Comparison of ENCODE assay signal across 28 cellular contexts in the genomic region with DNA sequence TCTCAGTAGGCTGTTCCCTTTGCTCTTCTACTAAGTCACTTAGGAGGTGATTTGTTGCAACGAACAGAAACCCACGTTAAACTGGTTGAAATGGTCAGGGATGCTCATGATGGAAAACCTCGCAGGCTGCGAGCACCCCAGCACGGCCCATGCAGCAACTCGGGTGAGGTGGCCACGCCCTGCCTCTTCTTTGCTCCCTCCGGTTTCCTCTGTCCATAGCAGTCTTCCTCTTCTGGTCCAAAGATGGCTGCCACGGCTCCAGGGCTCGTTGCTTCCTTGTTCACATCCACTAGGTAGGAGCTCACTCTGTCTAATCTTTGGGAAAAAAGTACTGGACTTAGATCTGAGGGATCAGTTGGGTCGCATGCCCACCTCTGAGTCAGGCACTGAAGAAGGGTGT.
"Had no signal": no experiment of that assay in that cellular context is flagged by ENCODE, and none has a peak within 500 bp of the region (broad histone marks: within the 10 kb centered on the region; RNA-seq: fewer than 3 reads in every experiment).

No MANE protein-coding gene starts in this region.

- ATAC-seq: naive thymus-derived CD4-positive, alpha-beta T cell; natural killer cell; pancreas; psoas muscle; right cardiac atrium; right lobe of liver; stimulated activated effector memory CD8-positive, alpha-beta T cell treated with anti-CD3 and anti-CD28 coated beads, Interleukin-12 subunit alpha, Interleukin-12 subunit beta, amount 100 ng/mL, for 72 hours; stimulated activated naive B cell treated with anti-CD40 and anti-IgM and Interleukin-4, amounts not matched to agents 10 μg/mL and 1 μg/mL and 100 μg/mL, for 72 hours; upper lobe of right lung had no signal

- H3K27me3 ChIP-seq: neutrophil, right lobe of liver, stomach, thyroid gland, tibial nerve, upper lobe of right lung, uterus had no signal

- H3K27me3 Mint-ChIP-seq: progenitor cell of endocrine pancreas; stimulated activated naive CD8-positive, alpha-beta T cell treated with anti-CD3 and anti-CD28 coated beads, Interleukin-15, Interleukin-2, amounts not matched to agents 100 ng/mL and 50 ng/mL, for 24 hours; type B pancreatic cell had no signal

- H3K4me3 Mint-ChIP-seq: naive thymus-derived CD4-positive, alpha-beta T cell; natural killer cell; nephron; neural crest cell; stimulated activated effector memory CD8-positive, alpha-beta T cell treated with anti-CD3 and anti-CD28 coated beads, Interleukin-12 subunit alpha, Interleukin-12 subunit beta, amount 100 ng/mL, for 72 hours; stimulated activated naive B cell treated with anti-CD40 and anti-IgM and Interleukin-4, amounts not matched to agents 10 μg/mL and 1 μg/mL and 100 μg/mL, for 72 hours; stimulated activated naive CD8-positive, alpha-beta T cell treated with anti-CD3 and anti-CD28 coated beads, Interleukin-15, Interleukin-2, amounts not matched to agents 100 ng/mL and 50 ng/mL, for 24 hours; type B pancreatic cell had no signal

- H3K36me3 ChIP-seq: neutrophil, pancreas, right lobe of liver, sigmoid colon, stomach, thoracic aorta, thyroid gland, tibial nerve, upper lobe of right lung, uterus had no signal

- H3K9me3 Mint-ChIP-seq: naive thymus-derived CD4-positive, alpha-beta T cell; natural killer cell; nephron; neural crest cell; stimulated activated effector memory CD8-positive, alpha-beta T cell treated with anti-CD3 and anti-CD28 coated beads, Interleukin-12 subunit alpha, Interleukin-12 subunit beta, amount 100 ng/mL, for 72 hours; stimulated activated naive B cell treated with anti-CD40 and anti-IgM and Interleukin-4, amounts not matched to agents 10 μg/mL and 1 μg/mL and 100 μg/mL, for 72 hours; stimulated activated naive CD8-positive, alpha-beta T cell treated with anti-CD3 and anti-CD28 coated beads, Interleukin-15, Interleukin-2, amounts not matched to agents 100 ng/mL and 50 ng/mL, for 24 hours; type B pancreatic cell had no signal

- H3K4me1 ChIP-seq: pancreas, psoas muscle, right lobe of liver, upper lobe of right lung, uterus had no signal

- H3K4me3 ChIP-seq: pancreas, psoas muscle, right lobe of liver, sigmoid colon, stomach, thoracic aorta, thyroid gland, tibial nerve, upper lobe of right lung, uterus had no signal

- H3K4me1 Mint-ChIP-seq: naive thymus-derived CD4-positive, alpha-beta T cell; natural killer cell; stimulated activated effector memory CD8-positive, alpha-beta T cell treated with anti-CD3 and anti-CD28 coated beads, Interleukin-12 subunit alpha, Interleukin-12 subunit beta, amount 100 ng/mL, for 72 hours; stimulated activated naive B cell treated with anti-CD40 and anti-IgM and Interleukin-4, amounts not matched to agents 10 μg/mL and 1 μg/mL and 100 μg/mL, for 72 hours had no signal

- DNase-seq: naive thymus-derived CD4-positive, alpha-beta T cell; natural killer cell; nucleus accumbens; pancreas; psoas muscle; right cardiac atrium; right lobe of liver; sigmoid colon; small intestine; stimulated activated CD4-positive, alpha-beta T cell treated with anti-CD3 and anti-CD28 coated beads, Interleukin-15, amount 100 ng/mL, for 24 hours; stimulated activated CD4-positive, alpha-beta T cell treated with anti-CD3 and anti-CD28 coated beads, Interleukin-2, amount 100 ng/mL, for 24 hours; stimulated activated CD4-positive, alpha-beta T cell treated with anti-CD3 and anti-CD28 coated beads, Interleukin-2, amount 100 ng/mL, for 48 hours; stimulated activated CD4-positive, alpha-beta T cell treated with anti-CD3 and anti-CD28 coated beads, Interleukin-4, amount 100 ng/mL, for 24 hours; stimulated activated naive B cell treated with anti-CD40 and anti-IgM and Interleukin-4, amounts not matched to agents 10 μg/mL and 1 μg/mL and 100 μg/mL, for 72 hours; stimulated activated naive CD4-positive, alpha-beta T cell treated with Interleukin-2 at 50 U/mL for 16 hours; stomach; thyroid gland; upper lobe of right lung; uterus had no signal

- H3K36me3 Mint-ChIP-seq: naive thymus-derived CD4-positive, alpha-beta T cell; natural killer cell; stimulated activated effector memory CD8-positive, alpha-beta T cell treated with anti-CD3 and anti-CD28 coated beads, Interleukin-12 subunit alpha, Interleukin-12 subunit beta, amount 100 ng/mL, for 72 hours; stimulated activated naive B cell treated with anti-CD40 and anti-IgM and Interleukin-4, amounts not matched to agents 10 μg/mL and 1 μg/mL and 100 μg/mL, for 72 hours; type B pancreatic cell had no signal

- H3K27ac ChIP-seq: neutrophil, pancreas, psoas muscle, right lobe of liver, stomach, thoracic aorta, thyroid gland, tibial nerve, upper lobe of right lung, uterus had no signal

- FAIRE-seq: pancreas, small intestine had no signal

- H3K27ac Mint-ChIP-seq: naive thymus-derived CD4-positive, alpha-beta T cell; natural killer cell; progenitor cell of endocrine pancreas; stimulated activated effector memory CD8-positive, alpha-beta T cell treated with anti-CD3 and anti-CD28 coated beads, Interleukin-12 subunit alpha, Interleukin-12 subunit beta, amount 100 ng/mL, for 72 hours; stimulated activated naive B cell treated with anti-CD40 and anti-IgM and Interleukin-4, amounts not matched to agents 10 μg/mL and 1 μg/mL and 100 μg/mL, for 72 hours; stimulated activated naive CD8-positive, alpha-beta T cell treated with anti-CD3 and anti-CD28 coated beads, Interleukin-15, Interleukin-2, amounts not matched to agents 100 ng/mL and 50 ng/mL, for 24 hours; type B pancreatic cell had no signal

- H3K9me3 ChIP-seq: neutrophil, pancreas, psoas muscle, right lobe of liver, sigmoid colon, stomach, thoracic aorta, thyroid gland, tibial nerve, upper lobe of right lung, uterus had no signal
